In the genomic region with DNA sequence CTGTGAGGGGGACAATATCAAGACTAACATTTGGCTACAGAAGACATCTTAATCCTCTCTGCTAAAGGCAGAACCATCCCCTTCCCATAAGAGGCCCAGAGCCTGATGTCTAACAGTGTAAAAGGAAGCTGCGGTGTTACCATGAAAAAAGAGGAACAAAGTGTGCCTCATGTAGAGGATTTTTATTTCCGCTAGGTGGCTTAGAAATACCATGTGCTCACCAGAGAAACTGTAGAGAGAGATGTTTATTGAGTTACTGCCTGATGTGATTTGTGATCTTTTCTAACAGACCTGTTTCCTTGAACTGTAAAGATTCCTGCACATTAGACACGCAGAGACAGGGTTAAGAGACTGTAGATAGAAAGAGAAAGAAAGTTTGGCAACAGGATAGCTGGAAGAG, we compare ENCODE assay signal across 8 cellular contexts. TPM values are rescaled to one million over a fixed set of nuclear protein-coding genes. Genes with fewer than 3 reads are reported as not detected.
DNase-seq lines count a peak whose midpoint lies in the region; ATAC-seq and TF ChIP-seq lines count a peak whose summit lies in the region.

No MANE protein-coding gene starts in this region.

- in situ Hi-C loops in transverse colon (cut with MboI; ENCODE audit: low pct_ligation_motif_present in 1 of 4, low pct_unique_long_range_greater_than_20kb in 1 of 4, low sequenced_read_pairs in 3 of 4), result no loop called here

- no peaks in the 10 kb centered on the region for H3K4me1 Mint-ChIP-seq in Caco-2 (ENCODE audit: low read depth, unreplicated experiment)

- H3K9me3 ChIP-seq in Caco-2 (no peaks in the 10 kb centered on the region), transverse colon (no peaks in the 10 kb centered on the region)

- TF ChIP-seq CTCF in NB4 (IDR thresholded peaks at IDR 0.05; ENCODE audit: low read depth, low read length) (peak; percentile 5), fibroblast of the aortic adventitia (IDR thresholded peaks at IDR 0.05; ENCODE audit: insufficient read depth, low read length) (peak; percentile 13), Caco-2 (IDR thresholded peaks at IDR 0.05; ENCODE audit: insufficient read depth in 1 of 2, low read depth in 1 of 2, low read length in 1 of 2, severe bottlenecking in 1 of 2, unreplicated experiment in 1 of 2) (peak in 1 of 2 experiments; percentile 39), transverse colon (IDR thresholded peaks at IDR 0.05) (no peak)

- H3K27me3 Mint-ChIP-seq in Caco-2 (ENCODE audit: insufficient read depth, unreplicated experiment), result peaks cover 3% of the 10 kb centered on the region

- H3K4me3 Mint-ChIP-seq in Caco-2 (ENCODE audit: unreplicated experiment), result no peak overlapping the region

- no TSS peak for BruUV-seq in Caco-2 (replicated peaks; lab: Mats Ljungman, UMichigan)

- intact Hi-C loops in Caco-2 (cut with micrococcal nuclease; ENCODE audit: unreplicated experiment), result loop anchor here (1.0 to 10.0 kb wide), 2 partner anchors 141 to 386 kb away; no protein-coding TSS in a partner anchor
- intact Hi-C loops in transverse colon (cut with DNase I; ENCODE audit: low total_unique reads), result no loop called here

- ATAC-seq in GM21576 (IDR thresholded peaks at IDR 0.05; ENCODE audit: unreplicated experiment), result peak; percentile 99

- H3K27me3 ChIP-seq in Caco-2 (replicated peaks; ENCODE audit: control insufficient read depth, insufficient read depth, low read length) (no peaks in the 10 kb centered on the region), transverse colon (no peaks in the 10 kb centered on the region)

- WGBS in transverse colon (ENCODE audit: low coverage in 1 of 2), 2 donors, result 25 to 42% methylated on average over 3 of the region's 3 CpGs

- no peak overlapping the region for H3K27ac Mint-ChIP-seq in Caco-2 (ENCODE audit: unreplicated experiment)

- no peaks in the 10 kb centered on the region for H3K36me3 Mint-ChIP-seq in Caco-2 (ENCODE audit: insufficient read depth, unreplicated experiment)

- CTCF ChIA-PET in Caco-2 (lab: Charles Lee), result interaction anchor here (0.6 kb wide), 1 partner anchor 141 kb away, joined by 4 read pairs; no protein-coding TSS in a partner anchor

- H3K36me3 ChIP-seq in Caco-2 (ENCODE audit: control insufficient read depth, insufficient read depth, low read length) (no peaks in the 10 kb centered on the region), transverse colon (no peaks in the 10 kb centered on the region)

- DNase-seq in EL (peak; percentile 9), NB4 (ENCODE audit: low read depth) (peak; percentile 52), fibroblast of the aortic adventitia (ENCODE audit: low read depth) (no peak), NCI-H2107 treated with DMSO at 0.1 percent for 48 hours (lab: John Stamatoyannopoulos, UW; ENCODE audit: unreplicated experiment) (no peak), Caco-2 (no peak), transverse colon (no peak)
- no peak for DNase-seq in NK-92 treated with Interleukin-12 subunit alpha and Interleukin-12 subunit beta, amount 100 ng/mL, for 24 hours (lab: John Stamatoyannopoulos, UW)

- peaks cover 10% of the 10 kb centered on the region for H3K9me3 Mint-ChIP-seq in Caco-2 (ENCODE audit: unreplicated experiment)

- no peak overlapping the region for H3K4me3 ChIP-seq in NB4 (ENCODE audit: low read depth, low read length)
- no peak overlapping the region for H3K4me3 ChIP-seq in fibroblast of the aortic adventitia (ENCODE audit: low read depth, low read length)
- H3K4me3 ChIP-seq in Caco-2 (ENCODE audit: low read depth, low read length), result no peak overlapping the region
- H3K4me3 ChIP-seq in transverse colon, result no peak overlapping the region

- H3K27ac ChIP-seq in transverse colon, result no peak overlapping the region

- no peak for TF ChIP-seq EP300 in transverse colon (IDR thresholded peaks at IDR 0.05; ENCODE audit: low read depth)

- POLR2A ChIA-PET in Caco-2 (lab: Charles Lee), result no interaction called here

- no peak for TF ChIP-seq POLR2A in NB4 (IDR thresholded peaks at IDR 0.05; ENCODE audit: extremely low read depth, insufficient read length)
- TF ChIP-seq POLR2A in transverse colon (IDR thresholded peaks at IDR 0.05), result no peak

- H3K4me1 ChIP-seq in Caco-2, result no peaks in the 10 kb centered on the region
- H3K4me1 ChIP-seq in transverse colon, result no peaks in the 10 kb centered on the region

RNA-seq across cellular contexts. Expression of a gene that starts 22.1 kb away (rescaled TPM):
- not detected in 2 replicates for total RNA-seq in fibroblast of the aortic adventitia (ENCODE audit: low replicate concordance)
- total RNA-seq in Caco-2 (2022), result not detected in 2 replicates
- not detected for total RNA-seq in transverse colon

RNA-seq across cellular contexts. Expression of a gene that starts 41.3 kb away (rescaled TPM):
- total RNA-seq in fibroblast of the aortic adventitia (ENCODE audit: low replicate concordance) (not detected in 2 replicates), Caco-2 (2022) (not detected in 2 replicates), transverse colon (not detected)

RNA-seq across cellular contexts. Expression of a gene that starts 58.0 kb away (rescaled TPM):
- total RNA-seq in fibroblast of the aortic adventitia (ENCODE audit: low replicate concordance) (not detected in 2 replicates), Caco-2 (2022) (not detected in 2 replicates), transverse colon (not detected)

Comparison
In these comparisons a context has a peak if more than half of its experiments do, and no peak if none do; other contexts are left out.
1. DNase-seq: peak in EL (single experiment) and NB4 (single experiment); none in fibroblast of the aortic adventitia (single experiment), NCI-H2107 treated with DMSO at 0.1 percent for 48 hours (single experiment), NK-92 treated with Interleukin-12 subunit alpha and Interleukin-12 subunit beta, amount 100 ng/mL, for 24 hours (single experiment), Caco-2 (0 of 2) and transverse colon (single experiment).
2. CTCF ChIP-seq: peak in NB4 (single experiment) and fibroblast of the aortic adventitia (single experiment); none in transverse colon (0 of 5).